ENCODE assay signal across 7 cellular contexts in the genomic region with DNA sequence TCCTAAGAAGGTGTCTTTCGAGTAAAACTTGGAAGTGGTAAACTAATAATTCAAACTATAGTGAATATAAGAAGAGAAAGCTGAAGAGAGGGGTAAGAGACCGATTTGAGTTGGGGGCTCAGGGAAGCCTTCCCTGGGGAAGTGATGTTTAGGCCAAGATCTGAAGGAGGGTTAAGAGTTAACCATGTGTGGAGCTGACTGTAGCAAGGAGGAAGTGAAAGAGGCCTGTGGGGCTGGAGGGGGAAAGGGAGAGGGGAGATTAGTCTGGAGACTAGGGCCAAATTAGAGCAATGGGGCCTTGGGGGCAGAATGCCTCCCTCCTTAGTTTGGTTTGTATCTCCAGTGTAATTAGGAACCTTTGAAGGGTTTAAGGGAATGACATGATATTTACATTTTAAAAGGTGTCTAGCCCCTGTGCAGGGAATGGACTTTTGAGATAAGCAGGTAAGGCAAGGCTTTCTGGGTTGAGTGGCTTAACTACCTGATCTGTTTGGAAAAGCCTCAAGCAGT. TPM values are rescaled to one million over a fixed set of nuclear protein-coding genes. Genes with fewer than 3 reads are reported as not detected.
DNase-seq lines count a peak whose midpoint lies in the region; ATAC-seq and TF ChIP-seq lines count a peak whose summit lies in the region.

No MANE protein-coding gene starts in this region.

- no peaks in the 10 kb centered on the region for H3K9me3 Mint-ChIP-seq in activated B cell treated with CpG ODN at 0.5 μM for 24 hours

- CTCF ChIA-PET in activated B cell treated with CpG ODN at 0.5 μM for 24 hours (lab: Charles Lee): interaction anchor here (1.2 to 2.5 kb wide), 3 partner anchors 16 to 29 kb away, joined by 3 to 9 read pairs (median 3); no protein-coding TSS in a partner anchor

- no peak overlapping the region for H2BK15ac ChIP-seq in mesendoderm (replicated peaks; ENCODE audit: low read depth)

- DNase-seq in activated B cell treated with CpG ODN at 0.5 μM for 24 hours (peak; percentile 26), mesendoderm (peak; percentile 61), DMS 273 treated with DMSO at 0.1 percent for 48 hours (lab: John Stamatoyannopoulos, UW) (no peak), NCI-H2107 treated with DMSO at 0.1 percent for 48 hours (lab: John Stamatoyannopoulos, UW; ENCODE audit: unreplicated experiment) (no peak)

- peaks cover 24% of the 10 kb centered on the region for H3K36me3 Mint-ChIP-seq in activated B cell treated with CpG ODN at 0.5 μM for 24 hours (ENCODE audit: low read depth)

- POLR2A ChIA-PET in activated B cell treated with CpG ODN at 0.5 μM for 24 hours (lab: Charles Lee): interaction anchor here (1.2 to 4.6 kb wide), 4 partner anchors 16 to 92 kb away, joined by 4 to 127 read pairs (median 32); a partner anchor contains a TSS

- no peak overlapping the region for H3K4me3 ChIP-seq in mesendoderm (ENCODE audit: low read length)

- intact Hi-C loops in activated B cell treated with CpG ODN at 0.5 μM for 24 hours (cut with micrococcal nuclease): loop anchor here (2.0 kb wide), 1 partner anchor 152 kb away; no protein-coding TSS in a partner anchor

- no peak for TF ChIP-seq CTCF in activated B cell treated with CpG ODN at 0.5 μM for 24 hours (IDR thresholded peaks at IDR 0.05)

- H3K18ac ChIP-seq in mesendoderm (ENCODE audit: low read length): peak overlapping the region; percentile 31

- H3K27me3 Mint-ChIP-seq in activated B cell treated with CpG ODN at 0.5 μM for 24 hours: no peaks in the 10 kb centered on the region

- no peak overlapping the region for H4K8ac ChIP-seq in mesendoderm (ENCODE audit: low read depth, low read length)

- H4K5ac ChIP-seq in mesendoderm (ENCODE audit: low read length): no peak overlapping the region

- H3K4me3 Mint-ChIP-seq in activated B cell treated with CpG ODN at 0.5 μM for 24 hours: peak overlapping the region; percentile 97

- peak overlapping the region; percentile 84 for H3K27ac Mint-ChIP-seq in activated B cell treated with CpG ODN at 0.5 μM for 24 hours

- H3K23ac ChIP-seq in mesendoderm (ENCODE audit: low read length): no peak overlapping the region

- no peak overlapping the region for H3K4ac ChIP-seq in mesendoderm (ENCODE audit: low read depth, low read length)

- H3K79me1 ChIP-seq in mesendoderm (ENCODE audit: low read length): peaks cover 3% of the 10 kb centered on the region

- no peaks in the 10 kb centered on the region for H3K36me3 ChIP-seq in mesendoderm (ENCODE audit: control insufficient read depth, insufficient read depth, low read length)

- peak overlapping the region; percentile 62 for H3K9ac ChIP-seq in mesendoderm (ENCODE audit: low read length)

- peaks cover 60% of the 10 kb centered on the region for H3K79me2 ChIP-seq in mesendoderm (ENCODE audit: control insufficient read depth, insufficient read depth, low read length)

- peak overlapping the region; percentile 52 for H3K56ac ChIP-seq in mesendoderm (ENCODE audit: low read length)

- H2BK5ac ChIP-seq in mesendoderm (ENCODE audit: low read length): no peak overlapping the region

- ATAC-seq in GM19035 (IDR thresholded peaks at IDR 0.05; ENCODE audit: unreplicated experiment) (peak; percentile 17), HG03066 (IDR thresholded peaks at IDR 0.05; ENCODE audit: low read depth, unreplicated experiment) (peak; percentile 40), activated B cell treated with CpG ODN at 0.5 μM for 24 hours (ENCODE audit: low read depth) (peak; percentile 38), HG03108 (IDR thresholded peaks at IDR 0.05; ENCODE audit: unreplicated experiment) (no peak)

- WGBS in mesendoderm (ENCODE audit: extremely low coverage, insufficient coverage, low lambda C conversion rate): no CpG with 5 or more reads among the region's 2 CpGs

- H3K27me3 ChIP-seq in mesendoderm (ENCODE audit: insufficient read depth, low read length, poor library complexity): no peaks in the 10 kb centered on the region

- H2AK5ac ChIP-seq in mesendoderm (ENCODE audit: low read length): no peak overlapping the region

- peaks cover 5% of the 10 kb centered on the region for H3K4me1 ChIP-seq in mesendoderm (ENCODE audit: control insufficient read depth, low read depth, low read length)

- peaks cover 78% of the 10 kb centered on the region for H3K4me1 Mint-ChIP-seq in activated B cell treated with CpG ODN at 0.5 μM for 24 hours

- peak overlapping the region; percentile 8 for H3K4me2 ChIP-seq in mesendoderm (ENCODE audit: low read length)

- no peak overlapping the region for H2BK120ac ChIP-seq in mesendoderm (ENCODE audit: low read depth, low read length)

- peak overlapping the region; percentile 26 for H3K27ac ChIP-seq in mesendoderm (ENCODE audit: low read depth, low read length)

RNA-seq across cellular contexts. Expression of a gene that starts 2.2 kb away (rescaled TPM):
- 40.6 and 44.3 TPM in 2 replicates for total RNA-seq in activated B cell treated with CpG ODN at 0.5 μM for 24 hours
- polyA plus RNA-seq in mesendoderm (2013, experiment 1 of 2): 22.7 TPM
- polyA plus RNA-seq in mesendoderm (2013, experiment 2 of 2): 22.5 TPM

RNA-seq across cellular contexts. Expression of a gene that starts 34.7 kb away (rescaled TPM):
- total RNA-seq in activated B cell treated with CpG ODN at 0.5 μM for 24 hours: 68.9 and 71.2 TPM in 2 replicates
- polyA plus RNA-seq in mesendoderm (2013, experiment 1 of 2): 222 TPM
- polyA plus RNA-seq in mesendoderm (2013, experiment 2 of 2): 222 TPM

Comparison
In these comparisons a context has a peak if more than half of its experiments do, and no peak if none do; other contexts are left out.
1. DNase-seq: peak in activated B cell treated with CpG ODN at 0.5 μM for 24 hours (single experiment) and mesendoderm (single experiment); none in DMS 273 treated with DMSO at 0.1 percent for 48 hours (single experiment) and NCI-H2107 treated with DMSO at 0.1 percent for 48 hours (single experiment).